In genomic region chr1:215003686-215004085, GRCh38 we compare ENCODE assay signal across 22 cellular contexts.
A peak's percentile ranks its signal among the peaks of the same experiment; 100 is the strongest.
DNase-seq lines count a peak whose midpoint lies in the region; ATAC-seq, FAIRE-seq and TF ChIP-seq lines count a peak whose summit lies in the region.
"Had no signal": no experiment of that assay in that cellular context is flagged by ENCODE, and none has a peak within 500 bp of the region (broad histone marks: within the 10 kb centered on the region; RNA-seq: fewer than 3 reads in every experiment).

No MANE protein-coding gene starts in this region.

- peaks cover 5% of the 10 kb centered on the region; the same call in 1 of the 2 replicates for H3K9me1 ChIP-seq in IMR-90 (ENCODE audit: insufficient read depth, low read length)

- no peaks in the 10 kb centered on the region for H3K9me3 Mint-ChIP-seq in astrocyte (ENCODE audit: unreplicated experiment)
- H3K9me3 Mint-ChIP-seq: CD8-positive, alpha-beta T cell; T-cell had no signal

- no peak overlapping the region for H2AK9ac ChIP-seq in IMR-90 (replicated peaks; ENCODE audit: low read depth, low read length, poor library complexity)

- H3K79me2 ChIP-seq in SK-N-SH (ENCODE audit: insufficient read depth) (no peaks in the 10 kb centered on the region), astrocyte (ENCODE audit: insufficient read depth, low read length) (no peaks in the 10 kb centered on the region), trophoblast cell (ENCODE audit: control insufficient read depth, insufficient read depth, low read length, poor library complexity) (no peaks in the 10 kb centered on the region)

- no peak for ATAC-seq in SK-N-SH treated with all-trans-retinoic acid at 6 μM for 48 hours
- no peak for ATAC-seq in IMR-90 (ENCODE audit: low read depth)
- ATAC-seq in HG03457 (IDR thresholded peaks at IDR 0.05; ENCODE audit: unreplicated experiment): no peak
- ATAC-seq in GM21619 (IDR thresholded peaks at IDR 0.05; ENCODE audit: unreplicated experiment): no peak
- ATAC-seq: CD8-positive, alpha-beta T cell; T-cell had no signal

- no peaks in the 10 kb centered on the region for H4K20me1 ChIP-seq in SK-N-SH (ENCODE audit: insufficient read depth)
- H4K20me1 ChIP-seq in IMR-90 (ENCODE audit: insufficient read depth, low read length): no peaks in the 10 kb centered on the region
- no peaks in the 10 kb centered on the region for H4K20me1 ChIP-seq in astrocyte (ENCODE audit: insufficient read depth, low read length)

- no peaks in the 10 kb centered on the region for H3K27me3 Mint-ChIP-seq in astrocyte (ENCODE audit: low read depth, unreplicated experiment)
- H3K27me3 Mint-ChIP-seq: T-cell had no signal

- H3K27ac Mint-ChIP-seq in astrocyte (ENCODE audit: unreplicated experiment): no peak overlapping the region
- H3K27ac Mint-ChIP-seq: CD8-positive, alpha-beta T cell; T-cell had no signal

- H3K4me3 ChIP-seq in SK-N-SH (ENCODE audit: low read depth in 2 of 2, low read length in 1 of 2) (no peak overlapping the region), IMR-90 (ENCODE audit: insufficient read depth, low read depth, low read length) (no peak overlapping the region), astrocyte (ENCODE audit: insufficient read depth, low read depth, low read length) (no peak overlapping the region), trophoblast cell (ENCODE audit: low read depth, low read length) (no peak overlapping the region)

- peak overlapping the region; percentile 67; the same call in 1 of the 2 replicates for H3K4me2 ChIP-seq in SK-N-SH
- no peak overlapping the region for H3K4me2 ChIP-seq in IMR-90 (ENCODE audit: low read depth, low read length)
- no peak overlapping the region for H3K4me2 ChIP-seq in astrocyte (ENCODE audit: low read length)
- H3K4me2 ChIP-seq in trophoblast cell (ENCODE audit: low read length): no peak overlapping the region

- no peak for TF ChIP-seq POLR2A in IMR-90 (IDR thresholded peaks at IDR 0.05; ENCODE audit: low read depth, low read length)

- H4K8ac ChIP-seq in IMR-90 (ENCODE audit: low read depth in 2 of 2, low read length in 2 of 2) (no peak overlapping the region), trophoblast cell (ENCODE audit: low read depth, low read length) (no peak overlapping the region)

- H3K79me1 ChIP-seq in IMR-90 (ENCODE audit: low read depth in 1 of 2, low read length in 2 of 2) (no peaks in the 10 kb centered on the region), trophoblast cell (ENCODE audit: low read length) (no peaks in the 10 kb centered on the region)

- no peaks in the 10 kb centered on the region for H3K9me2 ChIP-seq in SK-N-SH

- H3K56ac ChIP-seq in IMR-90 (ENCODE audit: extremely low read depth, insufficient read depth, low read length): no peak overlapping the region

- no peaks in the 10 kb centered on the region for H3K9me3 ChIP-seq in SK-N-SH
- H3K9me3 ChIP-seq in IMR-90 (ENCODE audit: control insufficient read depth, insufficient read depth, low read length): no peaks in the 10 kb centered on the region
- H3K9me3 ChIP-seq in astrocyte (ENCODE audit: insufficient read depth, low read depth, low read length): no peaks in the 10 kb centered on the region
- H3K9me3 ChIP-seq in trophoblast cell (ENCODE audit: insufficient read depth, low read depth, low read length): no peaks in the 10 kb centered on the region

- no TSS peak for BruUV-seq in IMR-90 (replicated peaks; lab: Mats Ljungman, UMichigan)

- in situ Hi-C loops in IMR-90 (cut with MboI; ENCODE audit: low sequenced_read_pairs): no loop called here

- CTCF ChIA-PET in SK-N-SH (lab: Yijun Ruan, JAX): no interaction called here
- CTCF ChIA-PET in IMR-90 (lab: Yijun Ruan, JAX): no interaction called here

- no peak overlapping the region for H2BK15ac ChIP-seq in IMR-90 (ENCODE audit: low read depth, low read length)

- DNase-seq in SK-N-SH (no peak), IMR-90 (no peak), astrocyte (ENCODE audit: low read depth) (no peak), trophoblast cell (peak; percentile 28 to 91), NCI-H2227 (lab: John Stamatoyannopoulos, UW; ENCODE audit: unreplicated experiment) (no peak)
- DNase-seq: AML-193; C1 segment of cervical spinal cord; Calu3; CD8-positive, alpha-beta T cell; GDM1; H7; NCI-H1105; NCI-H1694; NCI-H2081 treated with DMSO at 0.1 percent for 48 hours; NCI-H2171 treated with DMSO at 0.1 percent for 48 hours; NCI-H446 treated with DMSO at 0.1 percent for 48 hours; NCI-H526 treated with DMSO at 0.1 percent for 48 hours; Right ventricle myocardium superior; T-cell had no signal

- H3K27ac ChIP-seq in SK-N-SH (ENCODE audit: low read depth in 2 of 2, low read length in 1 of 2) (peak overlapping the region; percentile 70 to 99; a peak in 3 of 4 replicates), IMR-90 (ENCODE audit: insufficient read depth, low read length) (no peak overlapping the region), astrocyte (ENCODE audit: low read depth, low read length) (no peak overlapping the region), trophoblast cell (ENCODE audit: low read depth, low read length) (no peak overlapping the region)

- H3F3A ChIP-seq in SK-N-SH (replicated peaks; ENCODE audit: insufficient read depth): peaks cover 28% of the 10 kb centered on the region

- TF ChIP-seq EP300 in SK-N-SH (IDR thresholded peaks at IDR 0.05; ENCODE audit: borderline replicate concordance in 1 of 2, low read depth in 1 of 2, low read length in 1 of 2): no peak

- TF ChIP-seq CTCF in SK-N-SH (IDR thresholded peaks at IDR 0.05) (no peak), IMR-90 (conservative IDR thresholded peaks at IDR 0.05; ENCODE audit: low read depth, low read length) (no peak), astrocyte (IDR thresholded peaks at IDR 0.05; ENCODE audit: insufficient read depth, low read depth, low read length) (no peak)

- H3K18ac ChIP-seq in IMR-90 (ENCODE audit: low read depth, low read length) (no peak overlapping the region), trophoblast cell (ENCODE audit: low read length) (no peak overlapping the region)

- H3K4me1 ChIP-seq in SK-N-SH (ENCODE audit: control insufficient read depth in 1 of 2, insufficient read depth in 2 of 2, low read depth in 1 of 2, low read length in 1 of 2) (peaks cover 21 to 22% of the 10 kb centered on the region in 2 experiments), IMR-90 (ENCODE audit: control insufficient read depth, insufficient read depth, low read length) (peaks cover 2% of the 10 kb centered on the region; the same call in 1 of the 2 replicates), astrocyte (ENCODE audit: insufficient read depth, low read length) (peaks cover 25% of the 10 kb centered on the region), trophoblast cell (ENCODE audit: control insufficient read depth in 1 of 2, insufficient read depth in 2 of 2, low read length in 2 of 2) (no peaks in the 10 kb centered on the region)

- dilution Hi-C loops in IMR-90 (cut with HindIII; ENCODE audit: low sequenced_read_pairs, unreplicated experiment): no loop called here

- H3K23ac ChIP-seq in IMR-90 (ENCODE audit: low read depth, low read length): no peak overlapping the region
- no peak overlapping the region for H3K23ac ChIP-seq in trophoblast cell (ENCODE audit: low read length)

- TF ChIP-seq RAD21 in SK-N-SH (IDR thresholded peaks at IDR 0.05; ENCODE audit: low read length) (no peak), IMR-90 (IDR thresholded peaks at IDR 0.05; ENCODE audit: low read length) (no peak)

- no peak overlapping the region for H2BK5ac ChIP-seq in IMR-90 (ENCODE audit: low read depth, low read length, poor library complexity, severe bottlenecking)
- no peak overlapping the region for H2BK5ac ChIP-seq in trophoblast cell (ENCODE audit: low read depth, low read length, poor library complexity)

- H3K36me3 Mint-ChIP-seq in astrocyte (ENCODE audit: low read depth, unreplicated experiment): no peaks in the 10 kb centered on the region
- H3K36me3 Mint-ChIP-seq: CD8-positive, alpha-beta T cell; T-cell had no signal

- H4K12ac ChIP-seq in trophoblast cell (ENCODE audit: low read depth, low read length): no peak overlapping the region

- H3K27me3 ChIP-seq in SK-N-SH (ENCODE audit: insufficient read depth) (no peaks in the 10 kb centered on the region), IMR-90 (ENCODE audit: control insufficient read depth, insufficient read depth, low read length) (no peaks in the 10 kb centered on the region), astrocyte (ENCODE audit: insufficient read depth, low read length) (no peaks in the 10 kb centered on the region), trophoblast cell (ENCODE audit: insufficient read depth, low read length) (no peaks in the 10 kb centered on the region)

- peaks cover 2% of the 10 kb centered on the region for H3K4me1 Mint-ChIP-seq in astrocyte (ENCODE audit: low read depth, unreplicated experiment)
- H3K4me1 Mint-ChIP-seq: T-cell had no signal

- H2AFZ ChIP-seq in SK-N-SH (ENCODE audit: low read depth): no peak overlapping the region
- H2AFZ ChIP-seq in IMR-90 (replicated peaks; ENCODE audit: low read length, poor library complexity): no peak overlapping the region
- no peak overlapping the region for H2AFZ ChIP-seq in astrocyte (ENCODE audit: low read depth, low read length)
- H2AFZ ChIP-seq in trophoblast cell (ENCODE audit: insufficient read depth, low read length, poor library complexity): no peak overlapping the region

- H3K36me3 ChIP-seq in SK-N-SH (replicated peaks in 1 of 2; ENCODE audit: control insufficient read depth in 1 of 2, insufficient read depth in 2 of 2, low read length in 1 of 2) (no peaks in the 10 kb centered on the region), IMR-90 (ENCODE audit: control insufficient read depth, insufficient read depth, low read length) (no peaks in the 10 kb centered on the region), astrocyte (ENCODE audit: insufficient read depth, low read length) (no peaks in the 10 kb centered on the region), trophoblast cell (ENCODE audit: control insufficient read depth in 1 of 2, insufficient read depth in 2 of 2, low read length in 2 of 2) (no peaks in the 10 kb centered on the region)

- peak overlapping the region; percentile 36; the same call in 1 of the 2 replicates for H3K14ac ChIP-seq in IMR-90 (replicated peaks; ENCODE audit: low read depth, low read length)
- no peak overlapping the region for H3K14ac ChIP-seq in trophoblast cell (ENCODE audit: low read length)

- no peak overlapping the region for H3K4me3 Mint-ChIP-seq in astrocyte (ENCODE audit: unreplicated experiment)
- H3K4me3 Mint-ChIP-seq: CD8-positive, alpha-beta T cell; T-cell had no signal

- H4K91ac ChIP-seq in IMR-90 (ENCODE audit: insufficient read depth, low read depth, low read length) (no peak overlapping the region), trophoblast cell (ENCODE audit: low read depth, low read length) (no peak overlapping the region)

- no peak overlapping the region for H3K9ac ChIP-seq in SK-N-SH
- H3K9ac ChIP-seq in IMR-90 (ENCODE audit: low read depth, low read length): no peak overlapping the region
- no peak overlapping the region for H3K9ac ChIP-seq in astrocyte (ENCODE audit: low read length)
- H3K9ac ChIP-seq in trophoblast cell (ENCODE audit: low read length): no peak overlapping the region

- intact Hi-C loops in IMR-90 (cut with micrococcal nuclease): no loop called here

- H4K5ac ChIP-seq in IMR-90 (ENCODE audit: low read depth, low read length): no peak overlapping the region

- FAIRE-seq in astrocyte (lab: Jason Lieb, UNC): peak; percentile 5

- H2AK5ac ChIP-seq in IMR-90 (ENCODE audit: low read depth, low read length): no peak overlapping the region
- H2AK5ac ChIP-seq in trophoblast cell (ENCODE audit: low read length): no peak overlapping the region

- H3K4ac ChIP-seq in IMR-90 (ENCODE audit: low read depth, low read length) (no peak overlapping the region; the same call in 1 of the 2 replicates), trophoblast cell (ENCODE audit: low read depth, low read length) (no peak overlapping the region)

- H2BK120ac ChIP-seq in IMR-90 (ENCODE audit: low read depth, low read length) (peak overlapping the region; percentile 60; the same call in 1 of the 2 replicates), trophoblast cell (ENCODE audit: insufficient read depth, low read length, poor library complexity) (no peak overlapping the region)

- POLR2A ChIA-PET in SK-N-SH (lab: Yijun Ruan, JAX): no interaction called here
- POLR2A ChIA-PET in IMR-90 (lab: Charles Lee; ENCODE audit: unreplicated experiment): no interaction called here

- WGBS in SK-N-SH (ENCODE audit: low lambda C conversion rate): 26% methylated on average over 2 of the region's 2 CpGs
- WGBS in IMR-90 (ENCODE audit: extremely low coverage in 2 of 2, insufficient read length in 1 of 2), 2 experiments: no CpG with 5 or more reads among the region's 2 CpGs
- WGBS in trophoblast cell (ENCODE audit: extremely low coverage, insufficient coverage, insufficient read length): no CpG with 5 or more reads among the region's 2 CpGs

- no peak overlapping the region; the same call in 1 of the 2 replicates for H2BK20ac ChIP-seq in IMR-90 (ENCODE audit: low read depth, low read length)

- H2BK12ac ChIP-seq in trophoblast cell (ENCODE audit: low read length): no peak overlapping the region

Comparison
In these comparisons a context has a peak if more than half of its experiments do, and no peak if none do; other contexts are left out.
1. DNase-seq: peak in trophoblast cell (2 of 2); none in SK-N-SH (single experiment), IMR-90 (single experiment), astrocyte (single experiment) and NCI-H2227 (single experiment).
2. H3K27ac ChIP-seq: peak in SK-N-SH (2 of 2); none in IMR-90 (single experiment), astrocyte (single experiment) and trophoblast cell (single experiment).